26 cellular contexts compared by ENCODE assay signal in genomic region chrX:24410514-24411189, GRCh38. TPM values are rescaled to one million over a fixed set of nuclear protein-coding genes. Genes with fewer than 3 reads are reported as not detected.
A peak's percentile ranks its signal among the peaks of the same experiment; 100 is the strongest.
DNase-seq lines count a peak whose midpoint lies in the region; ATAC-seq, FAIRE-seq and TF ChIP-seq lines count a peak whose summit lies in the region.
"Had no signal": no experiment of that assay in that cellular context is flagged by ENCODE, and none has a peak within 500 bp of the region (broad histone marks: within the 10 kb centered on the region; RNA-seq: fewer than 3 reads in every experiment).

No MANE protein-coding gene starts in this region.

- no peaks in the 10 kb centered on the region for H3K9me3 ChIP-seq in suprapubic skin
- H3K9me3 ChIP-seq: A549, SK-N-SH had no signal

- peaks cover 35% of the 10 kb centered on the region for H3K4me1 Mint-ChIP-seq in nephron progenitor cell
- H3K4me1 Mint-ChIP-seq: CD4-positive, alpha-beta memory T cell had no signal

- TF ChIP-seq CTCF in nephron progenitor cell (IDR thresholded peaks at IDR 0.05) (no peak), suprapubic skin (IDR thresholded peaks at IDR 0.05) (no peak)

- H3K4me3 Mint-ChIP-seq in nephron progenitor cell: peak overlapping the region; percentile 9
- H3K4me3 Mint-ChIP-seq: CD4-positive, alpha-beta memory T cell had no signal

- H3K4me3 ChIP-seq in suprapubic skin: no peak overlapping the region
- H3K4me3 ChIP-seq: A549 had no signal

- DNase-seq in HTR-8/SVneo (ENCODE audit: insufficient read length, low spot score): no peak
- DNase-seq in NCI-H1417 treated with DMSO at 0.1 percent for 48 hours (lab: John Stamatoyannopoulos, UW): peak; percentile 96
- peak; percentile 59 for DNase-seq in NCI-H69 (lab: John Stamatoyannopoulos, UW)
- no peak for DNase-seq in nephron progenitor cell
- DNase-seq in suprapubic skin (ENCODE audit: low spot score in 2 of 2): no peak
- no peak for DNase-seq in activated T-cell treated with anti-CD3 and anti-CD28 coated beads, Interleukin-2, amount 50 U/mL, for 48 hours
- DNase-seq: C1 segment of cervical spinal cord; CD4-positive, alpha-beta memory T cell; COR-L47; DMS53; HCEC 1CT; NCI-H1048; NCI-H146; NCI-H2029; NCI-H446 treated with DMSO at 0.1 percent for 48 hours; NCI-H526; NK-92 treated with Interleukin-12 subunit alpha and Interleukin-12 subunit beta, amount 100 ng/mL, for 24 hours; PC-3; SK-N-SH; T-helper 2 cell had no signal

- no peaks in the 10 kb centered on the region for H3K9me3 Mint-ChIP-seq in nephron progenitor cell

- WGBS in suprapubic skin: 64% methylated on average over 6 of the region's 6 CpGs

- peak overlapping the region; percentile 36 for H3K27ac Mint-ChIP-seq in nephron progenitor cell
- H3K27ac Mint-ChIP-seq: CD4-positive, alpha-beta memory T cell had no signal

- H3K36me3 Mint-ChIP-seq in nephron progenitor cell (ENCODE audit: low read depth): no peaks in the 10 kb centered on the region
- H3K36me3 Mint-ChIP-seq: CD4-positive, alpha-beta memory T cell had no signal

- no peaks in the 10 kb centered on the region for H3K27me3 ChIP-seq in suprapubic skin

- FAIRE-seq in HTR-8/SVneo (lab: Jason Lieb, UNC): peak; percentile 13
- FAIRE-seq: A549, H1 had no signal

- no peak for TF ChIP-seq EP300 in suprapubic skin (IDR thresholded peaks at IDR 0.05)

- TF ChIP-seq POLR2A in suprapubic skin (IDR thresholded peaks at IDR 0.05): no peak

- no peak for ATAC-seq in GM21576 (IDR thresholded peaks at IDR 0.05; ENCODE audit: unreplicated experiment)
- ATAC-seq: A549, PC-3 had no signal

- H3K27me3 Mint-ChIP-seq in nephron progenitor cell (ENCODE audit: low read depth, poor library complexity): peaks cover 11% of the 10 kb centered on the region

- H3K27ac ChIP-seq in suprapubic skin: no peak overlapping the region
- H3K27ac ChIP-seq: A549, HL-60 had no signal

- H3K36me3 ChIP-seq in suprapubic skin: no peaks in the 10 kb centered on the region

- H3K4me1 ChIP-seq in suprapubic skin: no peaks in the 10 kb centered on the region
- H3K4me1 ChIP-seq: A549 had no signal

RNA-seq across cellular contexts. Expression of gene SUPT20HL1, which starts 50.2 kb away (rescaled TPM):
- not detected for total RNA-seq in suprapubic skin
- total RNA-seq: CD4-positive, alpha-beta memory T cell; Daoy; G401; H1; PC-3 had no signal

RNA-seq across cellular contexts. Expression of gene PDK3, which starts 54.4 kb away (rescaled TPM):
- total RNA-seq in suprapubic skin: 10 to 100 TPM; 39.7 to 83.0 (median 60.2) TPM

Comparison
In these comparisons a context has a peak if more than half of its experiments do, and no peak if none do; other contexts are left out.
1. DNase-seq: peak in NCI-H1417 treated with DMSO at 0.1 percent for 48 hours (single experiment) and NCI-H69 (single experiment); none in HTR-8/SVneo (single experiment), nephron progenitor cell (single experiment), suprapubic skin (0 of 2) and activated T-cell treated with anti-CD3 and anti-CD28 coated beads, Interleukin-2, amount 50 U/mL, for 48 hours (0 of 2).